28 cellular contexts compared by ENCODE assay signal in genomic region chr3:191543018-191543417, GRCh38.
"Had no signal": no experiment of that assay in that cellular context is flagged by ENCODE, and none has a peak within 500 bp of the region (broad histone marks: within the 10 kb centered on the region; RNA-seq: fewer than 3 reads in every experiment).

No MANE protein-coding gene starts in this region.

- H3K9ac ChIP-seq: neural progenitor cell, parathyroid adenoma had no signal

- H2AFZ ChIP-seq: neural progenitor cell, parathyroid adenoma had no signal

- H3K9me3 ChIP-seq: ovary, psoas muscle, testis, transverse colon, upper lobe of right lung, uterus had no signal

- H3K79me2 ChIP-seq: parathyroid adenoma had no signal

- H3K36me3 ChIP-seq: neural progenitor cell, ovary, spleen, suprapubic skin, tibial artery, transverse colon, upper lobe of right lung, uterus had no signal

- ATAC-seq: natural killer cell; psoas muscle; right cardiac atrium; sciatic nerve; stimulated activated memory B cell treated with anti-CD40 and anti-IgM and Interleukin-4, amounts not matched to agents 10 μg/mL and 1 μg/mL and 100 μg/mL, for 72 hours; stimulated activated naive CD8-positive, alpha-beta T cell treated with anti-CD3 and anti-CD28 coated beads, Interleukin-15, amount 100 ng/mL, for 72 hours; stimulated activated naive CD8-positive, alpha-beta T cell treated with anti-CD3 and anti-CD28 coated beads, Interleukin-15, Interleukin-2, amounts not matched to agents 100 U/mL and 50 U/mL, for 24 hours; upper lobe of right lung had no signal

- DNase-seq: natural killer cell; occipital lobe; ovary; posterior cingulate gyrus; psoas muscle; right cardiac atrium; spleen; stimulated activated CD4-positive, alpha-beta T cell treated with anti-CD3 and anti-CD28 coated beads, Interleukin-12 subunit alpha, Interleukin-12 subunit beta, amount 100 ng/mL, for 4 hours; stimulated activated CD4-positive, alpha-beta T cell treated with anti-CD3 and anti-CD28 coated beads, Interleukin-1b, Interleukin-23, amount 100 ng/mL, for 48 hours; stimulated activated CD4-positive, alpha-beta T cell treated with anti-CD3 and anti-CD28 coated beads, Interleukin-4, amount 100 ng/mL, for 1 hour; stimulated activated CD4-positive, alpha-beta T cell treated with anti-CD3 and anti-CD28 coated beads, Interleukin-4, amount 100 ng/mL, for 4 hours; stimulated activated CD8-positive, alpha-beta memory T cell treated with anti-CD3 and anti-CD28 coated beads, Interleukin-4, amount 100 ng/mL, for 48 hours; stimulated activated naive CD4-positive, alpha-beta T cell; stimulated activated naive CD8-positive, alpha-beta T cell treated with anti-CD3 and anti-CD28 coated beads, Interleukin-15, amount 100 ng/mL, for 72 hours; stimulated activated naive CD8-positive, alpha-beta T cell treated with anti-CD3 and anti-CD28 coated beads, Interleukin-15, Interleukin-2, amounts not matched to agents 100 U/mL and 50 U/mL, for 24 hours; substantia nigra; testis; tibial artery; transverse colon; upper lobe of right lung; uterus had no signal

- H3K27ac ChIP-seq: neural progenitor cell, ovary, parathyroid adenoma, psoas muscle, skin epidermis, spleen, suprapubic skin, testis, tibial artery, transverse colon, upper lobe of right lung, uterus had no signal

- H3K4me1 ChIP-seq: neural progenitor cell, parathyroid adenoma, psoas muscle, spleen, suprapubic skin, testis, tibial artery, transverse colon, upper lobe of right lung, uterus had no signal

- H3K4me2 ChIP-seq: neural progenitor cell, smooth muscle cell had no signal

- H3K27me3 ChIP-seq: neural progenitor cell, ovary, spleen, suprapubic skin, testis, tibial artery, transverse colon, upper lobe of right lung, uterus had no signal

- H3K4me3 ChIP-seq: neural progenitor cell, ovary, psoas muscle, skin epidermis, smooth muscle cell, spleen, suprapubic skin, testis, tibial artery, transverse colon, upper lobe of right lung, uterus had no signal
